Comparison of ENCODE assay signal across 1 cellular context in the genomic region with DNA sequence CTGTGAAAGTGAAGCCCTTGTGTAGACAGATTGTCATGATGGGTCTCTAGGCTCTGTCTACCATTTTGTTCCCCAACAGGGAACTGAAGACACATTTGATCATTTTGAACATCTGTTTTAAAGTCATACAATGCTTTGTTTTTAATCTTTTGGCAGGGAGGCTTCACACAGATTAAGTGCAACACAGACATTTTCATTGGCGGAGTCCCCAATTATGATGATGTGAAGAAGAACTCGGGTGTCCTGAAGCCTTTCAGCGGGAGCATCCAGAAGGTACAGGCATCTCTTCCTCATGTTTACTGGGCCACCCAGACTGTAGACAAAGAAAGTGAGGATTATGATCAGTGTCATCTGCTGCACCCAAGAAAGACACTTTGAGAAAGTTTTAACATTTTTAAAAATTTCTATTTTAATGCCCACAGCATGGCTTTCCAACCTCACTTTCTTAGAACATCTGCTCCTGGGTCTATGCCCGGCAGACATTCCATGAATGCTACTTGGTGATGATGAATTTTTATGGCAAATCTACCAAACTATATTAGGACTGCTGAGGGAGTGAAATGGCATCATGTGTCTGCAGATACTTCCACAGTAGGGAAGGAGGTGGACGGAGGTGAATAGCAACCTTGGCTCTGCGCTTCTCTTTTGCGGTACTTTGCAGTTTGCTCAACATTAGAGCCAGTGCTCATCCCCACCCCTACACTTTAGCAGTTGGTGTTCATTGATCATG.
TF ChIP-seq lines count a peak whose summit lies in the region.

No MANE protein-coding gene starts in this region.

TF ChIP-seq in IMR-90, 13 proteins besides CTCF, POLR2A, EP300 and RAD21 (continued from another document):
- TF ChIP-seq, protein P1, sequence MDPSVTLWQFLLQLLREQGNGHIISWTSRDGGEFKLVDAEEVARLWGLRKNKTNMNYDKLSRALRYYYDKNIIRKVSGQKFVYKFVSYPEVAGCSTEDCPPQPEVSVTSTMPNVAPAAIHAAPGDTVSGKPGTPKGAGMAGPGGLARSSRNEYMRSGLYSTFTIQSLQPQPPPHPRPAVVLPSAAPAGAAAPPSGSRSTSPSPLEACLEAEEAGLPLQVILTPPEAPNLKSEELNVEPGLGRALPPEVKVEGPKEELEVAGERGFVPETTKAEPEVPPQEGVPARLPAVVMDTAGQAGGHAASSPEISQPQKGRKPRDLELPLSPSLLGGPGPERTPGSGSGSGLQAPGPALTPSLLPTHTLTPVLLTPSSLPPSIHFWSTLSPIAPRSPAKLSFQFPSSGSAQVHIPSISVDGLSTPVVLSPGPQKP (IDR thresholded peaks at IDR 0.05; ENCODE audit: borderline replicate concordance, low read depth, low read length), result no peak
- no peak for TF ChIP-seq MXI1 (IDR thresholded peaks at IDR 0.05; ENCODE audit: borderline replicate concordance, low read depth, low read length)
- TF ChIP-seq, protein P2, sequence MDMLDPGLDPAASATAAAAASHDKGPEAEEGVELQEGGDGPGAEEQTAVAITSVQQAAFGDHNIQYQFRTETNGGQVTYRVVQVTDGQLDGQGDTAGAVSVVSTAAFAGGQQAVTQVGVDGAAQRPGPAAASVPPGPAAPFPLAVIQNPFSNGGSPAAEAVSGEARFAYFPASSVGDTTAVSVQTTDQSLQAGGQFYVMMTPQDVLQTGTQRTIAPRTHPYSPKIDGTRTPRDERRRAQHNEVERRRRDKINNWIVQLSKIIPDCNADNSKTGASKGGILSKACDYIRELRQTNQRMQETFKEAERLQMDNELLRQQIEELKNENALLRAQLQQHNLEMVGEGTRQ (IDR thresholded peaks at IDR 0.05; ENCODE audit: low read depth, low read length), result no peak
- TF ChIP-seq BHLHE40 (IDR thresholded peaks at IDR 0.05; ENCODE audit: low read depth, low read length), result no peak
- TF ChIP-seq MAZ (IDR thresholded peaks at IDR 0.05; ENCODE audit: borderline replicate concordance, low read depth, low read length), result no peak
- TF ChIP-seq RFX5 (IDR thresholded peaks at IDR 0.05; ENCODE audit: low read depth, low read length), result no peak
- no peak for TF ChIP-seq NFE2L2 (IDR thresholded peaks at IDR 0.05; ENCODE audit: low read depth, low read length)
- TF ChIP-seq CHD1 (IDR thresholded peaks at IDR 0.05; ENCODE audit: low read depth, low read length), result no peak
- TF ChIP-seq FOS (IDR thresholded peaks at IDR 0.05; ENCODE audit: low read depth, low read length), result no peak
- TF ChIP-seq CEBPB (IDR thresholded peaks at IDR 0.05; ENCODE audit: low read depth, low read length), result no peak
